In genomic region chr9:110217656-110218099, GRCh38 we compare ENCODE assay signal across 9 cellular contexts. TPM values are rescaled to one million over a fixed set of nuclear protein-coding genes. Genes with fewer than 3 reads are reported as not detected.
A peak's percentile ranks its signal among the peaks of the same experiment; 100 is the strongest.
DNase-seq lines count a peak whose midpoint lies in the region; ATAC-seq and TF ChIP-seq lines count a peak whose summit lies in the region.
"Had no signal": no experiment of that assay in that cellular context is flagged by ENCODE, and none has a peak within 500 bp of the region (broad histone marks: within the 10 kb centered on the region; RNA-seq: fewer than 3 reads in every experiment).

No MANE protein-coding gene starts in this region.

- H3K27ac Mint-ChIP-seq in CD8-positive, alpha-beta T cell = no peak overlapping the region

- H2AFZ ChIP-seq in HCT116 (ENCODE audit: low read depth, low read length, poor library complexity, severe bottlenecking) = no peak overlapping the region

- no peaks in the 10 kb centered on the region for H3K79me2 ChIP-seq in HCT116 (ENCODE audit: insufficient read depth, low read length)

- H3K4me3 ChIP-seq in CD8-positive, alpha-beta T cell (ENCODE audit: low read depth, low read length) = no peak overlapping the region
- H3K4me3 ChIP-seq in HCT116 (replicated peaks in 1 of 2; ENCODE audit: low read depth in 1 of 2, low read length in 2 of 2) (peak overlapping the region in 1 of 2 experiments; percentile 12; a peak in 1 of 4 replicates), Panc1 (ENCODE audit: low read depth in 2 of 2, low read length in 2 of 2) (no peak overlapping the region), esophagus muscularis mucosa (peak overlapping the region in 1 of 4 donors; percentile 14)
- H3K4me3 ChIP-seq: SJCRH30 had no signal

- no peaks in the 10 kb centered on the region for H3K4me1 ChIP-seq in CD8-positive, alpha-beta T cell (ENCODE audit: insufficient read depth, low read length)
- H3K4me1 ChIP-seq in HCT116 (ENCODE audit: control insufficient read depth in 1 of 2, insufficient read depth in 2 of 2, low read length in 2 of 2) (0 out of 4 replicates have a peak, but pooled peaks cover 0 to 2% of the 10 kb centered on the region in 2 experiments), Panc1 (ENCODE audit: control insufficient read depth, insufficient read depth, low read length) (no peaks in the 10 kb centered on the region), esophagus muscularis mucosa (peaks cover 0 to 4% (median 0%) of the 10 kb centered on the region in 4 donors)
- H3K4me1 ChIP-seq: SJCRH30 had no signal

- no peaks in the 10 kb centered on the region for H3K36me3 ChIP-seq in CD8-positive, alpha-beta T cell (ENCODE audit: insufficient read depth, low read length)
- H3K36me3 ChIP-seq in HCT116 (ENCODE audit: control insufficient read depth in 1 of 2, insufficient read depth in 2 of 2, low read length in 2 of 2) (no peaks in the 10 kb centered on the region), Panc1 (ENCODE audit: control insufficient read depth, insufficient read depth, low read length) (no peaks in the 10 kb centered on the region), esophagus muscularis mucosa (no peaks in the 10 kb centered on the region)
- H3K36me3 ChIP-seq: SJCRH30 had no signal

- H3K27ac ChIP-seq in CD8-positive, alpha-beta T cell (ENCODE audit: low read depth, low read length) = no peak overlapping the region
- H3K27ac ChIP-seq in HCT116 (ENCODE audit: low read depth, low read length) (no peak overlapping the region), Panc1 (ENCODE audit: low read length) (no peak overlapping the region), esophagus muscularis mucosa (replicated peaks in 1 of 4) (no peak overlapping the region)
- H3K27ac ChIP-seq: SJCRH30 had no signal

- H3K4me1 Mint-ChIP-seq in CD8-positive, alpha-beta T cell (ENCODE audit: low read depth) = no peaks in the 10 kb centered on the region

- H3K9ac ChIP-seq in HCT116 (ENCODE audit: low read length) = no peak overlapping the region

- TF ChIP-seq CTCF in CD8-positive, alpha-beta T cell (IDR thresholded peaks at IDR 0.05) = peak; percentile 84
- peak; percentile 67 to 77 (median 69) for TF ChIP-seq CTCF in HCT116 (IDR thresholded peaks at IDR 0.05 in 2 of 3, conservative IDR thresholded peaks at IDR 0.05 in 1 of 3; ENCODE audit: borderline replicate concordance in 1 of 3, insufficient read depth in 1 of 3, low read depth in 2 of 3, low read length in 2 of 3)
- TF ChIP-seq CTCF in Panc1 (IDR thresholded peaks at IDR 0.05) = peak; percentile 75
- TF ChIP-seq CTCF in esophagus muscularis mucosa (IDR thresholded peaks at IDR 0.05) = peak; percentile 74 to 79 (median 78)

- 34% methylated on average over 8 of the region's 10 CpGs for WGBS in esophagus muscularis mucosa

- H3K27me3 Mint-ChIP-seq in CD8-positive, alpha-beta T cell (ENCODE audit: low read depth) = peaks cover 6% of the 10 kb centered on the region

- no peaks in the 10 kb centered on the region for H4K20me1 ChIP-seq in HCT116 (ENCODE audit: insufficient read depth)

- TF ChIP-seq RAD21 in HCT116 (IDR thresholded peaks at IDR 0.05; ENCODE audit: low read depth) = peak; percentile 75

- POLR2A ChIA-PET in CD8-positive, alpha-beta T cell (lab: Charles Lee) = no interaction called here
- POLR2A ChIA-PET in HCT116 (lab: Charles Lee) = no interaction called here
- POLR2A ChIA-PET in Panc1 (lab: Charles Lee) = no interaction called here

- peak overlapping the region; percentile 61 for H3K4me2 ChIP-seq in HCT116 (ENCODE audit: low read length)

- RAD21 ChIA-PET in HCT116 (lab: Charles Lee; ENCODE audit: low non-redundant PET in 1 of 2, low total read pairs in 2 of 2, uncharacterized antibody in 2 of 2, unreplicated experiment in 2 of 2) = no interaction called here

- no peak overlapping the region for H3K4me3 Mint-ChIP-seq in CD8-positive, alpha-beta T cell

- no peak for ATAC-seq in CD8-positive, alpha-beta T cell
- ATAC-seq in HCT116 (peak; percentile 63), Panc1 (no peak), GM19395 (IDR thresholded peaks at IDR 0.05; ENCODE audit: unreplicated experiment) (no peak), GM21786 (IDR thresholded peaks at IDR 0.05; ENCODE audit: unreplicated experiment) (no peak), HG02970 (IDR thresholded peaks at IDR 0.05; ENCODE audit: low FRiP score, unreplicated experiment) (no peak)

- H3K9me3 ChIP-seq in CD8-positive, alpha-beta T cell (ENCODE audit: low read length) = no peaks in the 10 kb centered on the region
- no peaks in the 10 kb centered on the region for H3K9me3 ChIP-seq in HCT116 (ENCODE audit: control insufficient read depth in 1 of 2, insufficient read depth in 1 of 2, low read depth in 1 of 2, low read length in 2 of 2)
- H3K9me3 ChIP-seq in Panc1 (ENCODE audit: control insufficient read depth, insufficient read depth, low read depth, low read length) = no peaks in the 10 kb centered on the region
- no peaks in the 10 kb centered on the region for H3K9me3 ChIP-seq in esophagus muscularis mucosa
- H3K9me3 ChIP-seq: SJCRH30 had no signal

- H3K9me2 ChIP-seq in HCT116 (ENCODE audit: insufficient read depth) = no peaks in the 10 kb centered on the region

- no peak for TF ChIP-seq EP300 in esophagus muscularis mucosa (IDR thresholded peaks at IDR 0.05)

- TF ChIP-seq POLR2A in HCT116 (IDR thresholded peaks at IDR 0.05; ENCODE audit: borderline replicate concordance, extremely low read depth, insufficient read depth, insufficient read length) (no peak), esophagus muscularis mucosa (IDR thresholded peaks at IDR 0.05; ENCODE audit: low read depth) (no peak)

- no TSS peak for BruUV-seq in HCT116 (replicated peaks; lab: Mats Ljungman, UMichigan)
- BruUV-seq in Panc1 (replicated peaks; lab: Mats Ljungman, UMichigan) = no TSS peak

- no peaks in the 10 kb centered on the region for H3K9me3 Mint-ChIP-seq in CD8-positive, alpha-beta T cell

- intact Hi-C loops in CD8-positive, alpha-beta T cell (cut with DNase I, micrococcal nuclease) = loop anchor here (1.0 to 5.0 kb wide), 2 partner anchors 314 to 645 kb away; no protein-coding TSS in a partner anchor
- intact Hi-C loops in HCT116 (cut with micrococcal nuclease) (loop anchor here (1.0 kb wide), 1 partner anchor 34 kb away; no protein-coding TSS in a partner anchor), Panc1 (cut with micrococcal nuclease; ENCODE audit: unreplicated experiment) (loop anchor here (5.0 kb wide), 2 partner anchors 35 to 315 kb away; no protein-coding TSS in a partner anchor), esophagus muscularis mucosa (cut with DNase I) (loop anchor here (5.0 kb wide), 1 partner anchor 315 kb away; no protein-coding TSS in a partner anchor)

- H3K36me3 Mint-ChIP-seq in CD8-positive, alpha-beta T cell = no peaks in the 10 kb centered on the region

- CTCF ChIA-PET in CD8-positive, alpha-beta T cell (lab: Charles Lee) = interaction anchor here (0.7 to 1.1 kb wide), 6 partner anchors 9 to 332 kb away, joined by 3 to 9 read pairs (median 3); partner anchors contain the start of gene C9orf152
- CTCF ChIA-PET in HCT116 (lab: Charles Lee) = interaction anchor here (0.6 to 4.9 kb wide), 8 partner anchors 9 to 405 kb away, joined by 3 to 28 read pairs (median 4); partner anchors contain the start of gene C9orf152
- CTCF ChIA-PET in Panc1 (lab: Charles Lee) = interaction anchor here (0.7 to 1.0 kb wide), 2 partner anchors 11 to 34 kb away, joined by 3 to 7 read pairs; no protein-coding TSS in a partner anchor

- in situ Hi-C loops in Panc1 (cut with HindIII; ENCODE audit: low pct_unique_long_range_greater_than_20kb, low sequenced_read_pairs) = no loop called here

- H3K27me3 ChIP-seq in CD8-positive, alpha-beta T cell (ENCODE audit: insufficient read depth, low read length) = no peaks in the 10 kb centered on the region
- H3K27me3 ChIP-seq in HCT116 (ENCODE audit: insufficient read depth, low read length) = no peaks in the 10 kb centered on the region; the same call in 1 of the 2 replicates
- H3K27me3 ChIP-seq in Panc1 (ENCODE audit: control insufficient read depth, insufficient read depth, low read length) = no peaks in the 10 kb centered on the region
- no peaks in the 10 kb centered on the region for H3K27me3 ChIP-seq in esophagus muscularis mucosa
- H3K27me3 ChIP-seq: SJCRH30 had no signal

- no peak for DNase-seq in CD8-positive, alpha-beta T cell
- DNase-seq in HCT116 (ENCODE audit: low read depth, low spot score) (peak; percentile 48), Panc1 (ENCODE audit: low read depth, low spot score) (no peak), esophagus muscularis mucosa (ENCODE audit: extremely low spot score) (no peak), putamen (ENCODE audit: low spot score) (peak; percentile 15)

TF ChIP-seq in HCT116, 20 proteins besides CTCF, POLR2A, EP300 and RAD21 (continues in another document):
- TF ChIP-seq SP1 (IDR thresholded peaks at IDR 0.05; ENCODE audit: low read depth) = no peak
- TF ChIP-seq SRF (IDR thresholded peaks at IDR 0.05; ENCODE audit: low read depth) = no peak
- TF ChIP-seq ATF3 (IDR thresholded peaks at IDR 0.05) = no peak
- TF ChIP-seq POLR2AphosphoS5 (IDR thresholded peaks at IDR 0.05; ENCODE audit: low read depth, low read length) = no peak

RNA-seq across cellular contexts. Expression of gene C9orf152, which starts 9.7 kb away (rescaled TPM):
- not detected for total RNA-seq in CD8-positive, alpha-beta T cell
- total RNA-seq in HCT116 (2021; ENCODE audit: unreplicated experiment) (not detected), Panc1 (2021; ENCODE audit: unreplicated experiment) (0.10 TPM), esophagus muscularis mucosa (not detected)
- 0.04 TPM in 1 of 2 replicates, not detected in the other for polyA plus RNA-seq in HCT116 (2012)
- not detected for polyA plus RNA-seq in Panc1 (2012; ENCODE audit: insufficient read length)
- total RNA-seq: SJCRH30 had no signal

RNA-seq across cellular contexts. Expression of gene TXN, which starts 38.6 kb away (rescaled TPM):
- 10 to 100 TPM; 16.0 to 18.0 TPM for total RNA-seq in CD8-positive, alpha-beta T cell
- total RNA-seq in HCT116 (2021; ENCODE audit: unreplicated experiment) (421 TPM), Panc1 (2021; ENCODE audit: unreplicated experiment) (197 TPM), esophagus muscularis mucosa (100 to 1,000 TPM; 158 to 213 (median 178) TPM)
- 339 and 365 TPM in 2 replicates for polyA plus RNA-seq in HCT116 (2012)
- 129 TPM for polyA plus RNA-seq in Panc1 (2012; ENCODE audit: insufficient read length)

Comparison
In these comparisons a context has a peak if more than half of its experiments do, and no peak if none do; other contexts are left out.
1. DNase-seq: peak in HCT116 (single experiment) and putamen (single experiment); none in CD8-positive, alpha-beta T cell (0 of 7), Panc1 (single experiment) and esophagus muscularis mucosa (single experiment).
2. RNA of gene TXN, which starts 38.6 kb away (total RNA-seq): 421 TPM in HCT116 (single experiment), 197 TPM in Panc1 (single experiment) and 158 to 213 TPM in esophagus muscularis mucosa; 16.0 to 18.0 TPM in CD8-positive, alpha-beta T cell; every median in the first group is over 4 times any median in the second.
3. Peak in every context shown above with its lines, with median percentiles within 50 percentile points of each other: CTCF ChIP-seq.